In the genomic region with DNA sequence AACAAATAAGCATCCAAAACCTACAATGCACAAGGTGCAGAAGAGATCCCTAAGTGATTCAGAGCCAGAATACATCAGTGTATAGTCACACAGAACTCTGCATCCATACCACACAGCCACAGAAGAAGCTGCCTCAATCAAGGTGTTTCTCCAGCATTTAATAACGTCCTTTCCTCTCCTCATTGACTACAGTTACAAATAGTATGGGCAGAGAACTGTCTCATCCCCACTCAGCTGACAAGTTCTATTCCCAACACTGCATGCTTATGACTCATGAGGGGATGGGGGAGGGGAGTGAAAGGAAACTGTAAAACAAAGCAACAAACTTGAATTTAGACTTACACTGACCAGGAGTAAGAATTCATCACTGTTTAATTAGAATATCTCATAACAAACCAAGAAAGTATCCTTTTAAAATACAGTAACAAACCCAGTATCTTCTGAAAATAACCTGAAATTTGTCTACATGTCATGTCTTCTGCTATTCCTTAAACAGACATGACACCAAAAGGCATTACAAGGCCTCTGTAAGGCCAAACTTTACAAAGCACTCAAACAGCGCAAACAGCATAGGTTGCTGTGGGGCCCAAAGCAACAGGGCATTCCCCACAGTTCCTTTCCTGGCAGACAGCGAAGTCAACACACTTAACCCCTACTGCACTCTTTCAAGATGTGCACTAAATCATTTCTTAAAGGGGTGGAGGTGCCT, we compare ENCODE assay signal across 8 cellular contexts. TPM values are rescaled to one million over a fixed set of nuclear protein-coding genes. Genes with fewer than 3 reads are reported as not detected.
A peak's percentile ranks its signal among the peaks of the same experiment; 100 is the strongest.
DNase-seq lines count a peak whose midpoint lies in the region; ATAC-seq and TF ChIP-seq lines count a peak whose summit lies in the region.

No MANE protein-coding gene starts in this region.

- H3K27me3 ChIP-seq in ACC112 (ENCODE audit: insufficient read depth, low read length): no peaks in the 10 kb centered on the region
- no peaks in the 10 kb centered on the region for H3K27me3 ChIP-seq in Loucy (ENCODE audit: insufficient read depth, low read length, poor library complexity, severe bottlenecking)
- no peaks in the 10 kb centered on the region for H3K27me3 ChIP-seq in foreskin keratinocyte
- no peaks in the 10 kb centered on the region for H3K27me3 ChIP-seq in osteoblast (ENCODE audit: insufficient read depth, low read length)

- H3K27ac Mint-ChIP-seq in activated naive CD4-positive, alpha-beta T cell treated with anti-CD3 and anti-CD28 coated beads for 36 hours: peak overlapping the region; percentile 90

- H3K4me3 ChIP-seq in ACC112 (ENCODE audit: low read depth, low read length): peak overlapping the region; percentile 58
- H3K4me3 ChIP-seq in Loucy (ENCODE audit: low read length, poor library complexity, severe bottlenecking): peak overlapping the region; percentile 32
- peak overlapping the region; percentile 21 for H3K4me3 ChIP-seq in osteoblast (ENCODE audit: insufficient read depth, low read length)

- peaks cover 12% of the 10 kb centered on the region; the same call in 1 of the 2 replicates for H3F3A ChIP-seq in Loucy (ENCODE audit: low read depth)

- TF ChIP-seq CTCF in Loucy (conservative IDR thresholded peaks at IDR 0.05; ENCODE audit: low read length) (no peak), foreskin keratinocyte (conservative IDR thresholded peaks at IDR 0.05) (no peak), osteoblast (IDR thresholded peaks at IDR 0.05; ENCODE audit: extremely low read depth, low read depth, low read length) (no peak)

- ATAC-seq in GM19351 (IDR thresholded peaks at IDR 0.05; ENCODE audit: unreplicated experiment) (peak; percentile 36), foreskin keratinocyte (peak; percentile 84)

- H3K4me3 Mint-ChIP-seq in activated naive CD4-positive, alpha-beta T cell treated with anti-CD3 and anti-CD28 coated beads for 36 hours: peak overlapping the region; percentile 57

- intact Hi-C loops in activated naive CD4-positive, alpha-beta T cell treated with anti-CD3 and anti-CD28 coated beads for 36 hours (cut with micrococcal nuclease): loop anchor here (1.0 to 5.0 kb wide), 8 partner anchors 8 to 484 kb away; partner anchors contain the start of genes CELF1 and FNBP4

- no peaks in the 10 kb centered on the region for H3K9me3 Mint-ChIP-seq in activated naive CD4-positive, alpha-beta T cell treated with anti-CD3 and anti-CD28 coated beads for 36 hours

- no peaks in the 10 kb centered on the region for H3K27me3 Mint-ChIP-seq in activated naive CD4-positive, alpha-beta T cell treated with anti-CD3 and anti-CD28 coated beads for 36 hours (ENCODE audit: low read depth)

- H3K36me3 ChIP-seq in ACC112 (ENCODE audit: insufficient read depth, low read length) (no peaks in the 10 kb centered on the region), Loucy (ENCODE audit: insufficient read depth, low read length) (peaks cover 24% of the 10 kb centered on the region; the same call in 1 of the 2 replicates), osteoblast (ENCODE audit: insufficient read depth, low read length) (peaks cover 3% of the 10 kb centered on the region)

- H3K36me3 Mint-ChIP-seq in activated naive CD4-positive, alpha-beta T cell treated with anti-CD3 and anti-CD28 coated beads for 36 hours (ENCODE audit: low read depth): peaks cover 5% of the 10 kb centered on the region

- no peaks in the 10 kb centered on the region for H3K9me2 ChIP-seq in Loucy (replicated peaks; ENCODE audit: low read depth, low read length)

- peak overlapping the region; percentile 17 for H3K9ac ChIP-seq in Loucy (ENCODE audit: low read depth, low read length, poor library complexity, severe bottlenecking)

- peaks cover 79% of the 10 kb centered on the region for H3K4me1 Mint-ChIP-seq in activated naive CD4-positive, alpha-beta T cell treated with anti-CD3 and anti-CD28 coated beads for 36 hours (ENCODE audit: low read depth)

- CTCF ChIA-PET in activated naive CD4-positive, alpha-beta T cell treated with anti-CD3 and anti-CD28 coated beads for 36 hours (lab: Charles Lee): interaction anchor here (0.6 to 2.8 kb wide), 5 partner anchors 9 to 69 kb away, joined by 3 to 17 read pairs (median 4); partner anchors contain the start of gene CELF1

- peaks cover 41% of the 10 kb centered on the region for H3K4me1 ChIP-seq in ACC112 (ENCODE audit: control insufficient read depth, insufficient read depth, low read length, unreplicated experiment)
- peaks cover 37% of the 10 kb centered on the region for H3K4me1 ChIP-seq in Loucy (ENCODE audit: insufficient read depth, low read length, poor library complexity, severe bottlenecking)
- H3K4me1 ChIP-seq in foreskin keratinocyte: peaks cover 38% of the 10 kb centered on the region
- peaks cover 32% of the 10 kb centered on the region for H3K4me1 ChIP-seq in osteoblast (ENCODE audit: insufficient read depth, low read length)

- DNase-seq in activated naive CD4-positive, alpha-beta T cell treated with anti-CD3 and anti-CD28 coated beads for 36 hours: peak; percentile 82
- DNase-seq in foreskin keratinocyte (peak; percentile 62 to 83), osteoblast (ENCODE audit: insufficient read length, low spot score, missing footprints) (peak; percentile 87), NCI-H526 (lab: John Stamatoyannopoulos, UW) (no peak), NCI-H2171 treated with DMSO at 0.1 percent for 48 hours (lab: John Stamatoyannopoulos, UW) (no peak)

- peaks cover 85% of the 10 kb centered on the region for H4K20me1 ChIP-seq in Loucy (ENCODE audit: insufficient read depth, low read length, poor library complexity, severe bottlenecking)
- H4K20me1 ChIP-seq in osteoblast (ENCODE audit: insufficient read depth, low read length): peaks cover 44% of the 10 kb centered on the region

- H2AFZ ChIP-seq in ACC112 (ENCODE audit: low read length, unreplicated experiment) (no peak overlapping the region), Loucy (ENCODE audit: low read length) (no peak overlapping the region), osteoblast (ENCODE audit: low read length) (no peak overlapping the region)

- H3K4me2 ChIP-seq in Loucy (ENCODE audit: low read depth, low read length, poor library complexity, severe bottlenecking) (peak overlapping the region; percentile 48), osteoblast (ENCODE audit: insufficient read depth, low read length) (peak overlapping the region; percentile 71)

- H3K27ac ChIP-seq in ACC112 (ENCODE audit: low read depth, low read length) (peak overlapping the region; percentile 91), foreskin keratinocyte (peak overlapping the region; percentile 84), osteoblast (ENCODE audit: low read depth, low read length) (peak overlapping the region; percentile 80)

- H3K79me2 ChIP-seq in ACC112 (ENCODE audit: control insufficient read depth, insufficient read depth, low read length, unreplicated experiment): peaks cover 97% of the 10 kb centered on the region
- peaks cover 93% of the 10 kb centered on the region for H3K79me2 ChIP-seq in Loucy (ENCODE audit: insufficient read depth, low read length)
- H3K79me2 ChIP-seq in osteoblast (ENCODE audit: insufficient read depth, low read length): peaks cover 99% of the 10 kb centered on the region

- H3K9me3 ChIP-seq in Loucy (ENCODE audit: insufficient read depth, low read depth, low read length): no peaks in the 10 kb centered on the region
- H3K9me3 ChIP-seq in osteoblast (ENCODE audit: low read depth, low read length): no peaks in the 10 kb centered on the region

RNA-seq across cellular contexts. Expression of gene CELF1, which starts 29.3 kb away (rescaled TPM):
- total RNA-seq in activated naive CD4-positive, alpha-beta T cell treated with anti-CD3 and anti-CD28 coated beads for 36 hours: 100 to 1,000 TPM; 104 to 105 TPM
- 84.1 and 93.3 TPM in 2 replicates for total RNA-seq in foreskin keratinocyte
- polyA plus RNA-seq in foreskin keratinocyte: 26.7 and 28.8 TPM in 2 replicates
- total RNA-seq in osteoblast: 136 and 148 TPM in 2 replicates

RNA-seq across cellular contexts. Expression of gene PTPMT1, which starts 41.8 kb away (rescaled TPM):
- total RNA-seq in activated naive CD4-positive, alpha-beta T cell treated with anti-CD3 and anti-CD28 coated beads for 36 hours: 10 to 100 TPM; 46.9 to 49.2 TPM
- total RNA-seq in foreskin keratinocyte (112 and 118 TPM in 2 replicates), osteoblast (67.5 and 80.7 TPM in 2 replicates)
- polyA plus RNA-seq in foreskin keratinocyte: 145 and 159 TPM in 2 replicates

RNA-seq across cellular contexts. Expression of gene KBTBD4, which starts 55.1 kb away (rescaled TPM):
- 10 to 100 TPM; 13.8 to 15.4 TPM for total RNA-seq in activated naive CD4-positive, alpha-beta T cell treated with anti-CD3 and anti-CD28 coated beads for 36 hours
- 16.4 and 17.4 TPM in 2 replicates for total RNA-seq in foreskin keratinocyte
- 10.4 and 11.2 TPM in 2 replicates for polyA plus RNA-seq in foreskin keratinocyte
- 26.8 and 28.3 TPM in 2 replicates for total RNA-seq in osteoblast

RNA-seq across cellular contexts. Expression of gene NDUFS3, which starts 55.2 kb away (rescaled TPM):
- total RNA-seq in activated naive CD4-positive, alpha-beta T cell treated with anti-CD3 and anti-CD28 coated beads for 36 hours: 100 to 1,000 TPM; 123 to 124 TPM
- total RNA-seq in foreskin keratinocyte (109 and 112 TPM in 2 replicates), osteoblast (55.0 and 56.9 TPM in 2 replicates)
- 147 and 149 TPM in 2 replicates for polyA plus RNA-seq in foreskin keratinocyte

Comparison
In these comparisons a context has a peak if more than half of its experiments do, and no peak if none do; other contexts are left out.
1. DNase-seq: peak in activated naive CD4-positive, alpha-beta T cell treated with anti-CD3 and anti-CD28 coated beads for 36 hours (single experiment), foreskin keratinocyte (2 of 2) and osteoblast (single experiment); none in NCI-H526 (0 of 2) and NCI-H2171 treated with DMSO at 0.1 percent for 48 hours (single experiment).
2. Peak in every context shown above with its lines, with median percentiles within 50 percentile points of each other: H3K27ac ChIP-seq and H3K4me3 ChIP-seq.